Comparison of ENCODE assay signal across 17 cellular contexts in the genomic region with DNA sequence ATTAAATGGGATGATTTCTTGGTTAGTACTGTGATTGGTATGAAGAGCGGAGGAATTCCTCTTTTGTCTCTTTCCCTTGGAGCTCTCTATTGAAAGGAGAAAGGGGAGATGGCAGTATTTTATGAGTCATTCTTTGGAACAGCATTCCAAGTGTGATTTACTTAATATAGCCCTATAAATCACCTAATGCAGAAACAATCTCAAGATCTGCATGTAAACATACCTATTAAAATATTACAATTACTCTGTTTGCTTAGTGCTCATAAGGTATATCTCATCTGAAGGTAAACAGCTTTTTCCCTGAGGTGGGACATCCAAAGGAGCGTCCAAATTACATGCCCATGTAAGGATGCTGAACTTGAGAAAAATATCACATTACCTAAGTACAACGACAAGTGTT.
DNase-seq lines count a peak whose midpoint lies in the region; ATAC-seq and TF ChIP-seq lines count a peak whose summit lies in the region.
"Had no signal": no experiment of that assay in that cellular context is flagged by ENCODE, and none has a peak within 500 bp of the region (broad histone marks: within the 10 kb centered on the region; RNA-seq: fewer than 3 reads in every experiment).

No MANE protein-coding gene starts in this region.

- H3K27ac ChIP-seq in RWPE1 (no peak overlapping the region), foreskin keratinocyte (no peak overlapping the region)
- H3K27ac ChIP-seq: dorsolateral prefrontal cortex, HL-60, upper lobe of left lung, WERI-Rb-1 had no signal

- H3K4me1 Mint-ChIP-seq in activated T-helper 1 cell treated with anti-CD3 and anti-CD28 coated beads, Interleukin-12 subunit alpha, Interleukin-12 subunit beta, Interleukin-2, Interleukin-4 antibody, amounts not matched to agents 30 ng/mL and 10 ng/mL and 1 ng/mL, durations not matched to agents 14 hours and 24 hours and 36 hours (ENCODE audit: low read depth) = no peaks in the 10 kb centered on the region
- H3K4me1 Mint-ChIP-seq: CD8-positive, alpha-beta memory T cell; memory B cell; stimulated activated naive B cell treated with anti-CD40 and anti-IgM and Interleukin-4, amounts not matched to agents 10 μg/mL and 1 μg/mL and 100 μg/mL, for 72 hours had no signal

- H3K4me3 Mint-ChIP-seq in activated T-helper 1 cell treated with anti-CD3 and anti-CD28 coated beads, Interleukin-12 subunit alpha, Interleukin-12 subunit beta, Interleukin-2, Interleukin-4 antibody, amounts not matched to agents 30 ng/mL and 10 ng/mL and 1 ng/mL, durations not matched to agents 14 hours and 24 hours and 36 hours = no peak overlapping the region
- H3K4me3 Mint-ChIP-seq: CD8-positive, alpha-beta memory T cell; memory B cell; stimulated activated naive B cell treated with anti-CD40 and anti-IgM and Interleukin-4, amounts not matched to agents 10 μg/mL and 1 μg/mL and 100 μg/mL, for 72 hours had no signal

- ATAC-seq in foreskin keratinocyte = peak; percentile 79
- ATAC-seq in GM18517 (IDR thresholded peaks at IDR 0.05; ENCODE audit: unreplicated experiment) = no peak
- ATAC-seq: stimulated activated naive B cell treated with anti-CD40 and anti-IgM and Interleukin-4, amounts not matched to agents 10 μg/mL and 1 μg/mL and 100 μg/mL, for 72 hours had no signal

- H3K27me3 ChIP-seq in foreskin keratinocyte = no peaks in the 10 kb centered on the region
- H3K27me3 ChIP-seq: dorsolateral prefrontal cortex, upper lobe of left lung had no signal

- POLR2A ChIA-PET in RWPE1 (lab: Yijun Ruan, JAX; ENCODE audit: low non-redundant PET) = no interaction called here

- H3K36me3 Mint-ChIP-seq in activated T-helper 1 cell treated with anti-CD3 and anti-CD28 coated beads, Interleukin-12 subunit alpha, Interleukin-12 subunit beta, Interleukin-2, Interleukin-4 antibody, amounts not matched to agents 30 ng/mL and 10 ng/mL and 1 ng/mL, durations not matched to agents 14 hours and 24 hours and 36 hours (ENCODE audit: low read depth) = no peaks in the 10 kb centered on the region
- H3K36me3 Mint-ChIP-seq: memory B cell; stimulated activated naive B cell treated with anti-CD40 and anti-IgM and Interleukin-4, amounts not matched to agents 10 μg/mL and 1 μg/mL and 100 μg/mL, for 72 hours had no signal

- intact Hi-C loops in activated T-helper 1 cell treated with anti-CD3 and anti-CD28 coated beads, Interleukin-12 subunit alpha, Interleukin-12 subunit beta, Interleukin-2, Interleukin-4 antibody, amounts not matched to agents 30 ng/mL and 10 ng/mL and 1 ng/mL, durations not matched to agents 14 hours and 24 hours and 36 hours (cut with micrococcal nuclease) = no loop called here

- CTCF ChIA-PET in RWPE1 (lab: Yijun Ruan, JAX) = interaction anchor here (1.0 kb wide), 1 partner anchor 857 kb away, joined by 3 read pairs; no protein-coding TSS in a partner anchor

- no peak overlapping the region for H3K27ac Mint-ChIP-seq in activated T-helper 1 cell treated with anti-CD3 and anti-CD28 coated beads, Interleukin-12 subunit alpha, Interleukin-12 subunit beta, Interleukin-2, Interleukin-4 antibody, amounts not matched to agents 30 ng/mL and 10 ng/mL and 1 ng/mL, durations not matched to agents 14 hours and 24 hours and 36 hours
- H3K27ac Mint-ChIP-seq: CD8-positive, alpha-beta memory T cell; memory B cell; stimulated activated naive B cell treated with anti-CD40 and anti-IgM and Interleukin-4, amounts not matched to agents 10 μg/mL and 1 μg/mL and 100 μg/mL, for 72 hours had no signal

- no peaks in the 10 kb centered on the region for H3K27me3 Mint-ChIP-seq in activated T-helper 1 cell treated with anti-CD3 and anti-CD28 coated beads, Interleukin-12 subunit alpha, Interleukin-12 subunit beta, Interleukin-2, Interleukin-4 antibody, amounts not matched to agents 30 ng/mL and 10 ng/mL and 1 ng/mL, durations not matched to agents 14 hours and 24 hours and 36 hours (ENCODE audit: insufficient read depth)
- H3K27me3 Mint-ChIP-seq: CD8-positive, alpha-beta memory T cell; memory B cell; stimulated activated naive B cell treated with anti-CD40 and anti-IgM and Interleukin-4, amounts not matched to agents 10 μg/mL and 1 μg/mL and 100 μg/mL, for 72 hours had no signal

- peak; percentile 63 for DNase-seq in A172 (ENCODE audit: low spot score)
- peak; percentile 68 for DNase-seq in HT-29 (ENCODE audit: low spot score)
- peak; percentile 70 for DNase-seq in RWPE1 (ENCODE audit: low spot score)
- peak in 1 of 2 donors; percentile 61 for DNase-seq in foreskin keratinocyte
- DNase-seq in inferior parietal cortex (ENCODE audit: extremely low spot score) = no peak
- no peak for DNase-seq in activated CD4-positive, alpha-beta T cell treated with anti-CD3 and anti-CD28 coated beads, Interleukin-2, amount 50 U/mL, for 4 hours
- no peak for DNase-seq in activated T-helper 1 cell treated with anti-CD3 and anti-CD28 coated beads, Interleukin-12 subunit alpha, Interleukin-12 subunit beta, Interleukin-2, Interleukin-4 antibody, amounts not matched to agents 30 ng/mL and 10 ng/mL and 1 ng/mL, durations not matched to agents 14 hours and 24 hours and 36 hours (ENCODE audit: low spot score)
- DNase-seq: amygdala; CD8-positive, alpha-beta memory T cell; dorsolateral prefrontal cortex; GF-D8; stimulated activated naive B cell treated with anti-CD40 and anti-IgM and Interleukin-4, amounts not matched to agents 10 μg/mL and 1 μg/mL and 100 μg/mL, for 72 hours; upper lobe of left lung; WERI-Rb-1 had no signal

- peaks cover 9% of the 10 kb centered on the region for H3K4me1 ChIP-seq in foreskin keratinocyte

- TF ChIP-seq CTCF in RWPE1 (conservative IDR thresholded peaks at IDR 0.05; ENCODE audit: low read depth) = no peak
- TF ChIP-seq CTCF in foreskin keratinocyte (conservative IDR thresholded peaks at IDR 0.05) = no peak

- no peaks in the 10 kb centered on the region for H3K9me3 Mint-ChIP-seq in activated T-helper 1 cell treated with anti-CD3 and anti-CD28 coated beads, Interleukin-12 subunit alpha, Interleukin-12 subunit beta, Interleukin-2, Interleukin-4 antibody, amounts not matched to agents 30 ng/mL and 10 ng/mL and 1 ng/mL, durations not matched to agents 14 hours and 24 hours and 36 hours
- H3K9me3 Mint-ChIP-seq: CD8-positive, alpha-beta memory T cell; memory B cell; stimulated activated naive B cell treated with anti-CD40 and anti-IgM and Interleukin-4, amounts not matched to agents 10 μg/mL and 1 μg/mL and 100 μg/mL, for 72 hours had no signal

Comparison
In these comparisons a context has a peak if more than half of its experiments do, and no peak if none do; other contexts are left out.
1. DNase-seq: peak in A172 (single experiment), HT-29 (single experiment) and RWPE1 (single experiment); none in inferior parietal cortex (single experiment), activated CD4-positive, alpha-beta T cell treated with anti-CD3 and anti-CD28 coated beads, Interleukin-2, amount 50 U/mL, for 4 hours (0 of 2) and activated T-helper 1 cell treated with anti-CD3 and anti-CD28 coated beads, Interleukin-12 subunit alpha, Interleukin-12 subunit beta, Interleukin-2, Interleukin-4 antibody, amounts not matched to agents 30 ng/mL and 10 ng/mL and 1 ng/mL, durations not matched to agents 14 hours and 24 hours and 36 hours (single experiment).